In the genomic region with DNA sequence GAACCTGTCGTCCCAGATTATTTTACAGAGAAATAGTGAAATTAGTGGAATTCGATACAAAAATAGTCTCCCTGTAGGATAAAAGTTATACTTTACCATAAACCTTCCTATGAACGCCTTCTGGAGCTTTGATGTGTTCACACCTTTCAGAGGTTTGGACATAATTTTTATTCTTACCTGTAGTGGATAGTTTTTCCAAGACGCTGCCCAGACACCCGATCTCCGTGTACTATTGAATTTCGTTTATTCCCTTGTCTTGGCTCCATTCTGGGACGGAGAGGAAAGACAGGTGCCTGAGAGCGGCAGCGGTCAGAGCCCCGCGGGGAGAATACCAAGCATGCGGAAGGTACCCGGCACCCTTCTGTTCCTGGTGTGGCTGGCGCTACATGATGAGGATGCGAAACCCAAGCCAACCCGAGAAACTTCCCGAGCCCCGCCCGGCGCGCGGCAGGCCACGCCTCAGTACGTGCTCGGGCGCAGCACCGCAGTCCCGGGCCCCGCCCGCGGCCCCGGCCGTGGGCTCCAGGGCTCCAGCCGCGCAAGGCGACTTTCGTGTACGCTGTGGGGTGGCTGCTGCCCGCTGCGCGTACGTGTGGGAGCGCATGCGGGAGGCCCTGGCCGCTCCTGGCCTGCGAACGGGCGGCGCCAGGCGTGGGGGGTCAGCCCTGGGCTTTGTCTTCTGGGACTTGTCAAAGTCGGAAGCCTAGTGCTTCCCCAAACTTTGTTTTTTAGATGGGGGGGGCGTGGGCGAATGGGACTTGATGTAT, we compare ENCODE assay signal across 8 cellular contexts. TPM values are rescaled to one million over a fixed set of nuclear protein-coding genes. Genes with fewer than 3 reads are reported as not detected.
DNase-seq lines count a peak whose midpoint lies in the region; ATAC-seq and TF ChIP-seq lines count a peak whose summit lies in the region.

No MANE protein-coding gene starts in this region.

- POLR2A ChIA-PET in OCI-LY7 (lab: Charles Lee), result interaction anchor here (0.6 to 3.5 kb wide), 11 partner anchors 9 to 279 kb away, joined by 3 to 55 read pairs (median 5); a partner anchor contains a TSS

- peak overlapping the region; percentile 69 for H3K4me3 ChIP-seq in OCI-LY7 (ENCODE audit: low read depth, low read length, poor library complexity, severe bottlenecking)
- H3K4me3 ChIP-seq in neural progenitor cell, result no peak overlapping the region

- CTCF ChIA-PET in OCI-LY7 (lab: Charles Lee; ENCODE audit: unreplicated experiment), result no interaction called here

- intact Hi-C loops in OCI-LY7 (cut with micrococcal nuclease; ENCODE audit: unreplicated experiment), result loop anchor here (2.0 kb wide), 1 partner anchor 56 kb away; a partner anchor contains a TSS

- H3K27me3 ChIP-seq in neural progenitor cell, result no peaks in the 10 kb centered on the region

- H3K4me1 Mint-ChIP-seq in neural progenitor cell, result peaks cover 4% of the 10 kb centered on the region

- H3K79me2 ChIP-seq in OCI-LY7 (ENCODE audit: insufficient read depth, low read depth, low read length) (peaks cover 30% of the 10 kb centered on the region; the same call in 1 of the 2 replicates), neural progenitor cell (ENCODE audit: low read depth) (no peaks in the 10 kb centered on the region)

- no peak overlapping the region for H3K27ac Mint-ChIP-seq in neural progenitor cell

- peaks cover 65% of the 10 kb centered on the region for H3K4me1 ChIP-seq in OCI-LY7 (ENCODE audit: insufficient read depth, low read length, poor library complexity, severe bottlenecking)
- peaks cover 4% of the 10 kb centered on the region for H3K4me1 ChIP-seq in neural progenitor cell

- no peak for TF ChIP-seq CTCF in OCI-LY7 (conservative IDR thresholded peaks at IDR 0.05; ENCODE audit: low read length)
- no peak for TF ChIP-seq CTCF in neural progenitor cell (IDR thresholded peaks at IDR 0.05)

- BruUV-seq in OCI-LY7 (replicated peaks; lab: Mats Ljungman, UMichigan), result no TSS peak

- TF ChIP-seq POLR2A in GM19099 (IDR thresholded peaks at IDR 0.05; ENCODE audit: extremely low read depth, insufficient read length, low read depth), result peak; percentile 69

- H3F3A ChIP-seq in neural progenitor cell (ENCODE audit: low read depth), result peaks cover 41% of the 10 kb centered on the region

- no peak overlapping the region for H3K9ac ChIP-seq in neural progenitor cell

- peaks cover 44% of the 10 kb centered on the region for H3K36me3 ChIP-seq in OCI-LY7 (ENCODE audit: insufficient read depth, low read length)
- H3K36me3 ChIP-seq in neural progenitor cell, result peaks cover 24% of the 10 kb centered on the region

- H3K27me3 Mint-ChIP-seq in neural progenitor cell (ENCODE audit: insufficient read depth, low read depth), result no peaks in the 10 kb centered on the region

- H3K9me3 Mint-ChIP-seq in neural progenitor cell, result no peaks in the 10 kb centered on the region

- peak overlapping the region; percentile 83 for H3K4me2 ChIP-seq in OCI-LY7 (ENCODE audit: low read length)
- H3K4me2 ChIP-seq in neural progenitor cell, result no peak overlapping the region

- H3K4me3 Mint-ChIP-seq in neural progenitor cell, result peak overlapping the region; percentile 18

- H3K27ac ChIP-seq in OCI-LY7 (ENCODE audit: low read depth, low read length, poor library complexity, severe bottlenecking) (peak overlapping the region; percentile 26), neural progenitor cell (no peak overlapping the region)

- DNase-seq in AG20443 (ENCODE audit: low spot score) (peak; percentile 90), OCI-LY7 (ENCODE audit: low spot score) (peak; percentile 92), fibroblast of the conjunctiva (ENCODE audit: low read depth) (peak; percentile 39), neural progenitor cell (ENCODE audit: low spot score) (no peak), stromal cell of bone marrow (ENCODE audit: low read depth) (peak; percentile 53)
- DNase-seq in activated T-helper 9 cell treated with anti-CD3 and anti-CD28 coated beads, Interleukin-2, amount 50 U/mL, for 16 hours (ENCODE audit: low read depth), result peak; percentile 63

- peaks cover 14% of the 10 kb centered on the region for H3K36me3 Mint-ChIP-seq in neural progenitor cell

- H2AFZ ChIP-seq in OCI-LY7 (ENCODE audit: low read length), result peak overlapping the region; percentile 48; the same call in 1 of the 2 replicates
- no peak overlapping the region for H2AFZ ChIP-seq in neural progenitor cell (replicated peaks)

- H4K20me1 ChIP-seq in OCI-LY7 (ENCODE audit: insufficient read depth, low read length) (no peaks in the 10 kb centered on the region; the same call in 1 of the 2 replicates), neural progenitor cell (ENCODE audit: low read depth) (peaks cover 2% of the 10 kb centered on the region)

- ATAC-seq in HG03378 (IDR thresholded peaks at IDR 0.05; ENCODE audit: unreplicated experiment), result peak; percentile 92

- H3K9me3 ChIP-seq in OCI-LY7 (ENCODE audit: low read length), result no peaks in the 10 kb centered on the region
- no peaks in the 10 kb centered on the region for H3K9me3 ChIP-seq in neural progenitor cell (ENCODE audit: low read depth)

- H3K9me2 ChIP-seq in OCI-LY7 (ENCODE audit: insufficient read depth, low read length), result no peaks in the 10 kb centered on the region

RNA-seq across cellular contexts. Expression of a gene that starts 11.3 kb away (rescaled TPM):
- 10.5 and 11.7 TPM in 2 replicates for total RNA-seq in OCI-LY7 (2014; rRNA removed; shearing (Covaris generic))
- 9.5 and 12.1 TPM in 2 replicates for total RNA-seq in OCI-LY7 (2022)
- total RNA-seq in neural progenitor cell (ENCODE audit: low replicate concordance), result 17.5 and 27.8 TPM in 2 replicates

RNA-seq across cellular contexts. Expression of a gene that starts 55.6 kb away (rescaled TPM):
- total RNA-seq in OCI-LY7 (2014; rRNA removed; shearing (Covaris generic)), result 59.5 and 71.7 TPM in 2 replicates
- total RNA-seq in OCI-LY7 (2022), result 88.1 and 93.7 TPM in 2 replicates
- 185 and 299 TPM in 2 replicates for total RNA-seq in neural progenitor cell (ENCODE audit: low replicate concordance)
